ENCODE assay signal across 1 cellular context in genomic region chr1:114623364-114623763, GRCh38.
TF ChIP-seq lines count a peak whose summit lies in the region.

No MANE protein-coding gene starts in this region.

TF ChIP-seq in A549, 52 proteins besides CTCF, POLR2A, EP300 and RAD21 (continued from another document):
- TF ChIP-seq TFCP2L1 (CRISPR knock-in tag; IDR thresholded peaks at IDR 0.05): no peak
TF ChIP-seq in A549: peak in this region for 1.
